8 cellular contexts compared by ENCODE assay signal in the genomic region with DNA sequence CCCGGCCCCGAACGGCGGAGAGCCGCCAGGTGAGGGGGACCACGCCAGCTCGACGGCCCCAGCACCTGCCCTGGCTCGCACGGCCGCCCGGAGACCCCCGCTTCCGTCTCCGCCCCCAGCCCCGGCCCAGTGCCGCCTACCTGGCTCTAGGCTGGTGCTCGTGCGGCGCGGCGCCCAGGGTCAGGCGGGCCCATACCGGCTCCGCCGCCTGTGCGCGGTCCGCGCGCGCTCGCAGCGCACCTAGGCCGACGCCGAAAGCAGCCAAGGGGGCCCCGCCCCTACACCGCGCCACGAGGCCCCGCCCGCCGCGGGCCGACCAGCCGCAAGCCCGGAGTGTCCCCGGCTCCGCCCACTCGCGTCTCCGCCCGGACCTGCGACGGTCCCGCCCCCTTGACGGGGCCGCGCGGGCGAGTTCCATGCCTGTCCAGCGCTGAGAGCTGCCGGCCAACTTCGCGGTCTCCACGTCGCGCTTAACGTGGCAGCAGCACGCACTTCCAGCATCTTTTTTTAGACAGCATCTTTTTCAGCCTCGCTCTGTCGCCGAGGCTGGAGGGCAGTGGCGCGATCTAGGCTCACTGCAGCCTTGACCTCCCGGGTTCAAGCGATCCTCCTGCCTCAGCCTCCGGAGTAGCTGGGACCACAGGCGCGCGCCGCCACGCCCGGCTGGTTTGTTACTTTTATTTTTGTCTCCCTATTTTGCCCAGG. TPM values are rescaled to one million over a fixed set of nuclear protein-coding genes. Genes with fewer than 3 reads are reported as not detected.
DNase-seq lines count a peak whose midpoint lies in the region; ATAC-seq, FAIRE-seq and TF ChIP-seq lines count a peak whose summit lies in the region.

A gene with protein sequence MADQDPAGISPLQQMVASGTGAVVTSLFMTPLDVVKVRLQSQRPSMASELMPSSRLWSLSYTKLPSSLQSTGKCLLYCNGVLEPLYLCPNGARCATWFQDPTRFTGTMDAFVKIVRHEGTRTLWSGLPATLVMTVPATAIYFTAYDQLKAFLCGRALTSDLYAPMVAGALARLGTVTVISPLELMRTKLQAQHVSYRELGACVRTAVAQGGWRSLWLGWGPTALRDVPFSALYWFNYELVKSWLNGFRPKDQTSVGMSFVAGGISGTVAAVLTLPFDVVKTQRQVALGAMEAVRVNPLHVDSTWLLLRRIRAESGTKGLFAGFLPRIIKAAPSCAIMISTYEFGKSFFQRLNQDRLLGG (minus strand): TSS at position 253 of the 705 bp plus-strand sequence. CDS start 1,261 bp downstream, outside the sequence.

- H3K27ac Mint-ChIP-seq in activated naive CD8-positive, alpha-beta T cell treated with anti-CD3 and anti-CD28 coated beads, Interleukin-2, amount 10 ng/mL, durations not matched to agents 7 days and 5 days = peak within 1 kb of the TSS; percentile 93

- no peaks in the 10 kb centered on the region for H3K9me3 ChIP-seq in SU-DHL-6 (ENCODE audit: insufficient read depth, low read length)
- H3K9me3 ChIP-seq in pancreas = no peaks in the 10 kb centered on the region
- H3K9me3 ChIP-seq in thyroid gland = no peaks in the 10 kb centered on the region

- no peaks in the 10 kb centered on the region for H3K9me3 Mint-ChIP-seq in activated naive CD8-positive, alpha-beta T cell treated with anti-CD3 and anti-CD28 coated beads, Interleukin-2, amount 10 ng/mL, durations not matched to agents 7 days and 5 days

- TF ChIP-seq POLR2A in GM10847 (IDR thresholded peaks at IDR 0.05; ENCODE audit: extremely low read depth, insufficient read length) (peak; percentile 78), thyroid gland (IDR thresholded peaks at IDR 0.05) (peak; percentile 26 to 88)

- H3K79me2 ChIP-seq in SU-DHL-6 (ENCODE audit: insufficient read depth, low read length) = peaks cover 9% of the 10 kb centered on the region

- intact Hi-C loops in head of caudate nucleus (cut with DNase I) (no loop called here), pancreas (cut with DNase I) (loop anchor here in 2 of 3 donors (5.0 to 10.0 kb wide), 2 partner anchors 110 to 112 kb away; partner anchors contain the start of gene UBTF (in 1 of the 2)), thyroid gland (cut with DNase I) (loop anchor here (5.0 kb wide), 1 partner anchor 182 kb away; the partner anchor contains the start of gene HROB)

- H3K9ac ChIP-seq in SU-DHL-6 (ENCODE audit: low read length) = peak within 1 kb of the TSS; percentile 76

- H3F3A ChIP-seq in SU-DHL-6 (ENCODE audit: insufficient read depth) = peaks cover 23% of the 10 kb centered on the region

- H3K4me3 Mint-ChIP-seq in activated naive CD8-positive, alpha-beta T cell treated with anti-CD3 and anti-CD28 coated beads, Interleukin-2, amount 10 ng/mL, durations not matched to agents 7 days and 5 days = peak within 1 kb of the TSS; percentile 90

- H3K36me3 ChIP-seq in SU-DHL-6 (ENCODE audit: low read length) (no peaks in the 10 kb centered on the region), pancreas (peaks cover 2 to 22% (median 16%) of the 10 kb centered on the region in 3 donors), thyroid gland (peaks cover 24 to 26% of the 10 kb centered on the region in 2 donors)

- TF ChIP-seq CTCF in SU-DHL-6 (IDR thresholded peaks at IDR 0.05; ENCODE audit: insufficient read depth, low read length, poor library complexity, severe bottlenecking) = no peak
- TF ChIP-seq CTCF in pancreas (IDR thresholded peaks at IDR 0.05) = no peak
- peak in 1 of 6 experiments; percentile 29 for TF ChIP-seq CTCF in thyroid gland (IDR thresholded peaks at IDR 0.05)

- DNase-seq in NCI-H1105 (lab: John Stamatoyannopoulos, UW) (peak; percentile 81), head of caudate nucleus (peak; percentile 82 to 99 (median 96)), pancreas (peak; percentile 89 to 99 (median 97)), thyroid gland (peak; percentile 95 to 96)
- peak; percentile 100 for DNase-seq in activated naive CD8-positive, alpha-beta T cell treated with anti-CD3 and anti-CD28 coated beads, Interleukin-2, amount 10 ng/mL, durations not matched to agents 7 days and 5 days

- peaks cover 20% of the 10 kb centered on the region for H3K4me1 Mint-ChIP-seq in activated naive CD8-positive, alpha-beta T cell treated with anti-CD3 and anti-CD28 coated beads, Interleukin-2, amount 10 ng/mL, durations not matched to agents 7 days and 5 days

- H3K27me3 ChIP-seq in SU-DHL-6 (ENCODE audit: low read length) (no peaks in the 10 kb centered on the region), pancreas (no peaks in the 10 kb centered on the region), thyroid gland (no peaks in the 10 kb centered on the region)

- no peak for FAIRE-seq in pancreas (lab: Jason Lieb, UNC)

- no peaks in the 10 kb centered on the region for H3K9me2 ChIP-seq in SU-DHL-6 (replicated peaks; ENCODE audit: insufficient read depth, low read length)

- peak within 1 kb of the TSS; percentile 92 for H3K4me2 ChIP-seq in SU-DHL-6 (ENCODE audit: low read depth, low read length, poor library complexity, severe bottlenecking)

- H3K27me3 Mint-ChIP-seq in activated naive CD8-positive, alpha-beta T cell treated with anti-CD3 and anti-CD28 coated beads, Interleukin-2, amount 10 ng/mL, durations not matched to agents 7 days and 5 days = no peaks in the 10 kb centered on the region

- peaks cover 2% of the 10 kb centered on the region for H3K36me3 Mint-ChIP-seq in activated naive CD8-positive, alpha-beta T cell treated with anti-CD3 and anti-CD28 coated beads, Interleukin-2, amount 10 ng/mL, durations not matched to agents 7 days and 5 days

- H3K27ac ChIP-seq in SU-DHL-6 (ENCODE audit: low read depth, low read length) = peak within 1 kb of the TSS; percentile 93
- H3K27ac ChIP-seq in pancreas = peak within 1 kb of the TSS; percentile 84 to 96 (median 88)
- H3K27ac ChIP-seq in thyroid gland = peak within 1 kb of the TSS; percentile 91 to 94 (median 92)

- POLR2A ChIA-PET in activated naive CD8-positive, alpha-beta T cell treated with anti-CD3 and anti-CD28 coated beads, Interleukin-2, amount 10 ng/mL, durations not matched to agents 7 days and 5 days (lab: Charles Lee) = interaction anchor here (0.6 to 3.8 kb wide), 7 partner anchors 77 to 184 kb away, joined by 3 to 45 read pairs (median 9); partner anchors contain the start of genes ATXN7L3 and UBTF

- peak within 1 kb of the TSS; percentile 30 for H2AFZ ChIP-seq in SU-DHL-6 (ENCODE audit: low read depth, low read length, severe bottlenecking)

- WGBS in pancreas, 2 donors = 1 to 2% methylated on average over 53 to 85 of the region's 85 CpGs
- WGBS in thyroid gland, 2 donors = 1 to 2% methylated on average over 16 to 21 of the region's 85 CpGs

- H3K4me1 ChIP-seq in pancreas = peaks cover 0 to 8% (median 6%) of the 10 kb centered on the region in 3 donors
- peaks cover 24 to 35% of the 10 kb centered on the region in 2 donors for H3K4me1 ChIP-seq in thyroid gland

- no peaks in the 10 kb centered on the region for H4K20me1 ChIP-seq in SU-DHL-6 (ENCODE audit: low read depth, low read length)

- H3K4me3 ChIP-seq in SU-DHL-6 (ENCODE audit: insufficient read depth, low read length, poor library complexity, severe bottlenecking) (peak within 1 kb of the TSS; percentile 71), pancreas (peak within 1 kb of the TSS; percentile 76 to 100 (median 89)), thyroid gland (replicated peaks in 1 of 3) (peak within 1 kb of the TSS; percentile 57 to 96 (median 80))

- peak; percentile 61 for ATAC-seq in HG02623 (IDR thresholded peaks at IDR 0.05; ENCODE audit: unreplicated experiment)
- peak; percentile 77 for ATAC-seq in activated naive CD8-positive, alpha-beta T cell treated with anti-CD3 and anti-CD28 coated beads, Interleukin-2, amount 10 ng/mL, durations not matched to agents 7 days and 5 days (ENCODE audit: low read depth)
- peak; percentile 86 to 91 (median 86) for ATAC-seq in pancreas

RNA-seq across cellular contexts. Expression of the gene that starts here (rescaled TPM):
- total RNA-seq in activated naive CD8-positive, alpha-beta T cell treated with anti-CD3 and anti-CD28 coated beads, Interleukin-2, amount 10 ng/mL, durations not matched to agents 7 days and 5 days = 100 to 1,000 TPM; 104 to 117 TPM
- total RNA-seq in pancreas = 10 to 100 TPM; 50.7 to 72.7 (median 62.2) TPM
- 100 to 1,000 TPM; 119 to 155 TPM for polyA plus RNA-seq in pancreas
- total RNA-seq in thyroid gland = 100 to 1,000 TPM in 2 of 4 donors, 10 to 100 TPM in 2; 82.5 to 201 (median 144) TPM

Comparison
In these comparisons a context has a peak if more than half of its experiments do, and no peak if none do; other contexts are left out.
1. Peak in every context shown above with its lines: DNase-seq, ATAC-seq, H3K4me3 ChIP-seq and H3K27ac ChIP-seq.